17 cellular contexts compared by ENCODE assay signal in the genomic region with DNA sequence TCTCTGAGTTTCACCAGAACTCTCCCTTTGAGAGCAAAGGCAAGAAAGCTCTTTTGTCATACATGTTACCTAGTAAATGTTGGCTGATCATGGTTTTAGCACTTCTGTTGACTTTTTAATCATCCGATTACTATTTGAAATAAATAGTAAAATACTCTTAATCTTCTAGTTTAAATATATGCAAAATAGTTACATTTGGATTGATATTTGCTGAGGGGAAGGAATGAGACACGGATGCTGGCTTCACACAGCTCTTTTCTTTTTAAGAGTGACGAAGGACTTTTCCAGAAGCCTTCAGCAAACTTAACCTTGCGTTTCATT. TPM values are rescaled to one million over a fixed set of nuclear protein-coding genes. Genes with fewer than 3 reads are reported as not detected.
A peak's percentile ranks its signal among the peaks of the same experiment; 100 is the strongest.
DNase-seq lines count a peak whose midpoint lies in the region; ATAC-seq and TF ChIP-seq lines count a peak whose summit lies in the region.
"Had no signal": no experiment of that assay in that cellular context is flagged by ENCODE, and none has a peak within 500 bp of the region (broad histone marks: within the 10 kb centered on the region; RNA-seq: fewer than 3 reads in every experiment).

No MANE protein-coding gene starts in this region.

- H3K36me3 Mint-ChIP-seq in T-helper 2 cell treated with Interferon-gamma antibody and Interleukin-4, amounts not matched to agents 5 μg/mL and 100 μg/mL, for 36 hours (ENCODE audit: low read depth) = peaks cover 21% of the 10 kb centered on the region
- H3K36me3 Mint-ChIP-seq in activated naive CD8-positive, alpha-beta T cell treated with anti-CD3 and anti-CD28 coated beads, Interleukin-2, amount 50 U/mL, for 24 hours (ENCODE audit: low read depth) = peaks cover 6% of the 10 kb centered on the region
- no peaks in the 10 kb centered on the region for H3K36me3 Mint-ChIP-seq in natural killer cell

- H3K4me2 ChIP-seq in KMS-11 = no peak overlapping the region; the same call in 1 of the 2 replicates

- no peak for ATAC-seq in activated naive CD8-positive, alpha-beta T cell treated with anti-CD3 and anti-CD28 coated beads, Interleukin-2, amount 50 U/mL, for 24 hours
- ATAC-seq in natural killer cell (no peak), HG03045 (IDR thresholded peaks at IDR 0.05; ENCODE audit: unreplicated experiment) (no peak)
- ATAC-seq: gastroesophageal sphincter had no signal

- H4K20me1 ChIP-seq in KMS-11 (ENCODE audit: insufficient read depth) = peaks cover 21% of the 10 kb centered on the region; the same call in 1 of the 2 replicates

- H3K79me2 ChIP-seq in KMS-11 (ENCODE audit: insufficient read depth, low read depth) = peaks cover 86% of the 10 kb centered on the region

- H3K36me3 ChIP-seq in KMS-11 (ENCODE audit: insufficient read depth) = no peaks in the 10 kb centered on the region
- H3K36me3 ChIP-seq: gastroesophageal sphincter, WERI-Rb-1 had no signal

- peaks cover 61% of the 10 kb centered on the region for H3K4me1 Mint-ChIP-seq in T-helper 2 cell treated with Interferon-gamma antibody and Interleukin-4, amounts not matched to agents 5 μg/mL and 100 μg/mL, for 36 hours (ENCODE audit: low read depth)
- peaks cover 85% of the 10 kb centered on the region for H3K4me1 Mint-ChIP-seq in activated naive CD8-positive, alpha-beta T cell treated with anti-CD3 and anti-CD28 coated beads, Interleukin-2, amount 50 U/mL, for 24 hours
- peaks cover 77 to 79% of the 10 kb centered on the region in 2 donors for H3K4me1 Mint-ChIP-seq in natural killer cell

- H3K27me3 Mint-ChIP-seq in T-helper 2 cell treated with Interferon-gamma antibody and Interleukin-4, amounts not matched to agents 5 μg/mL and 100 μg/mL, for 36 hours (ENCODE audit: low read depth) = no peaks in the 10 kb centered on the region
- H3K27me3 Mint-ChIP-seq in activated naive CD8-positive, alpha-beta T cell treated with anti-CD3 and anti-CD28 coated beads, Interleukin-2, amount 50 U/mL, for 24 hours = no peaks in the 10 kb centered on the region
- H3K27me3 Mint-ChIP-seq in natural killer cell (ENCODE audit: low read depth in 2 of 2) = no peaks in the 10 kb centered on the region

- no peak overlapping the region for H3K27ac Mint-ChIP-seq in T-helper 2 cell treated with Interferon-gamma antibody and Interleukin-4, amounts not matched to agents 5 μg/mL and 100 μg/mL, for 36 hours
- H3K27ac Mint-ChIP-seq in activated naive CD8-positive, alpha-beta T cell treated with anti-CD3 and anti-CD28 coated beads, Interleukin-2, amount 50 U/mL, for 24 hours = peak overlapping the region; percentile 93
- H3K27ac Mint-ChIP-seq in natural killer cell = peak overlapping the region; percentile 66 to 89
- H3K27ac Mint-ChIP-seq: nephron progenitor cell had no signal

- intact Hi-C loops in natural killer cell (cut with micrococcal nuclease) = loop anchor here (1.0 to 10.0 kb wide), 3 partner anchors 22 to 135 kb away; no protein-coding TSS in a partner anchor

- peak overlapping the region; percentile 18 for H3K4me3 Mint-ChIP-seq in T-helper 2 cell treated with Interferon-gamma antibody and Interleukin-4, amounts not matched to agents 5 μg/mL and 100 μg/mL, for 36 hours
- peak overlapping the region; percentile 26 for H3K4me3 Mint-ChIP-seq in activated naive CD8-positive, alpha-beta T cell treated with anti-CD3 and anti-CD28 coated beads, Interleukin-2, amount 50 U/mL, for 24 hours
- H3K4me3 Mint-ChIP-seq in natural killer cell = peak overlapping the region; percentile 47
- H3K4me3 Mint-ChIP-seq: nephron progenitor cell had no signal

- no peak for DNase-seq in T-helper 2 cell treated with Interferon-gamma antibody and Interleukin-4, amounts not matched to agents 5 μg/mL and 100 μg/mL, for 36 hours (ENCODE audit: low spot score)
- no peak for DNase-seq in T-helper 2 cell
- no peak for DNase-seq in activated naive CD8-positive, alpha-beta T cell treated with anti-CD3 and anti-CD28 coated beads, Interleukin-2, amount 50 U/mL, for 24 hours
- DNase-seq in natural killer cell = no peak
- DNase-seq in NCI-H1436 treated with DMSO at 0.1 percent for 48 hours (lab: John Stamatoyannopoulos, UW) = no peak
- DNase-seq in mesenteric fat pad (ENCODE audit: low spot score) = no peak
- DNase-seq: activated effector memory CD4-positive, alpha-beta T cell treated with Interleukin-2 at 50 U/mL for 16 hours; NCI-H1417; NCI-H748 treated with DMSO at 0.1 percent for 48 hours; nephron progenitor cell; SIG-M5; T-helper 1 cell; WERI-Rb-1 had no signal

- H3K9ac ChIP-seq in KMS-11 = no peak overlapping the region

- H2AFZ ChIP-seq in KMS-11 (ENCODE audit: low read depth) = no peak overlapping the region

- H3K4me3 ChIP-seq in KMS-11 (IDR thresholded peaks at IDR 0.05; ENCODE audit: insufficient read depth, low read depth, low read length) = no peak overlapping the region
- H3K4me3 ChIP-seq: gastroesophageal sphincter had no signal

- H3K27me3 ChIP-seq in KMS-11 (ENCODE audit: insufficient read depth, low read depth) = no peaks in the 10 kb centered on the region
- H3K27me3 ChIP-seq: gastroesophageal sphincter had no signal

- peaks cover 41% of the 10 kb centered on the region for H3K4me1 ChIP-seq in KMS-11 (ENCODE audit: low read depth, poor library complexity, severe bottlenecking)

- H3K27ac ChIP-seq in KMS-11 = no peak overlapping the region
- H3K27ac ChIP-seq: 22Rv1, gastroesophageal sphincter, WERI-Rb-1 had no signal

- H3K9me3 Mint-ChIP-seq in T-helper 2 cell treated with Interferon-gamma antibody and Interleukin-4, amounts not matched to agents 5 μg/mL and 100 μg/mL, for 36 hours = no peaks in the 10 kb centered on the region
- no peaks in the 10 kb centered on the region for H3K9me3 Mint-ChIP-seq in activated naive CD8-positive, alpha-beta T cell treated with anti-CD3 and anti-CD28 coated beads, Interleukin-2, amount 50 U/mL, for 24 hours
- no peaks in the 10 kb centered on the region for H3K9me3 Mint-ChIP-seq in natural killer cell
- H3K9me3 Mint-ChIP-seq: nephron progenitor cell had no signal

- TF ChIP-seq CTCF in KMS-11 (conservative IDR thresholded peaks at IDR 0.05; ENCODE audit: low read depth, low read length) (peak; percentile 12; the same call in 1 of the 2 replicates), natural killer cell (IDR thresholded peaks at IDR 0.05) (no peak)

RNA-seq across cellular contexts. Expression of gene NFATC3, which starts 9.4 kb away (rescaled TPM):
- total RNA-seq in natural killer cell = 100 to 1,000 TPM; 241 to 282 (median 263) TPM
- 38.2 TPM for total RNA-seq in mesenteric fat pad
